ENCODE assay signal across 8 cellular contexts in the genomic region with DNA sequence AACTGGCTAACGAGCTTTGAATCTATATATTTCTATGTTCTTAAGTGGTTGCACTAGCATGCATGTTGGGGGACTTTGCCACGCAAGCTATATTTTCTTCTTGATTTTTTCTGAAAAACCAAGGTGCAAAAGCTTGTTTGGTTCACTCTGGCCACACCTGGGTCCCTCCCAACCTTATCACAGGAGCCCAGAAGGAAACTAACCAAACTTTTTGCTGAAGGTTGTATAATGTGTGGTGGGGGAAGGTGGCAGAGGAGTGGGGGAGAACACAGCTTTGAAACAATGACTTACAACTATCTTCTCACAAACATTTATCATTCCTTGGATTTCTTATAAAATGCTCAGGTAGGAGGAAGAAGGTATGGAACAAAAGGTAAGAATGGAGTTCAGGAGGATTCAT.
"Had no signal": no experiment of that assay in that cellular context is flagged by ENCODE, and none has a peak within 500 bp of the region (broad histone marks: within the 10 kb centered on the region; RNA-seq: fewer than 3 reads in every experiment).

No MANE protein-coding gene starts in this region.

- ATAC-seq: GM12878 had no signal

- FAIRE-seq: G401.6, GM12878, GM12891, GM12892, GM18507, GM19239 had no signal

- H3K4me3 ChIP-seq: GM12878 had no signal

- DNase-seq: GDM1, GF-D8 had no signal
